ENCODE assay signal across 2 cellular contexts in the genomic region with DNA sequence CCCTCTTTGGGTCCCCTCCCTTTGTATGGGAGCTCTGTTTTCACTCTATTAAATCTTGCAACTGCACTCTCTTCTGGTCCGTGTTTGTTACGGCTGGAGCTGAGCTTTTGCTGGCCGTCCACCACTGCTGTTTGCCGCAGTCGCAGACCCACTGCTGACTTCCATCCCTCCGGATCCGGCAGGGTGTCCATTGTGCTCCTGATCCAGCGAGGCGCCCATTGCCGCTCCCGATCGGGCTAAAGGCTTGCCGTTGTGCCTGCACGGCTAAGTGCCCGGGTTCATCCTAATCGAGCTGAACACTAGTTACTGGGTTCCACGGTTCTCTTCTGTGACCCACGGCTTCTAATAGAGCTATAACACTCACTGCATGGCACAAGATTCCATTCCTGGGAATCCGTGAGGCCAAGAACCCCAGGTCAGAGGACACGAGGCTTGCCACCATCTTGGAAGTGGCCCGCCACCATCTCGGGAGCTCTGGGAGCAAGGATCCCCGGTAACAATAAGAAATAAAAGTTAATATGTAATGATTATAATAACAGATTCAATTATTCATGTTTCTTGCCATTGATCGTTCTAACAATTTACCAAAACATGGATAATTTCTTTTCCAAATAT. TPM values are rescaled to one million over a fixed set of nuclear protein-coding genes. Genes with fewer than 3 reads are reported as not detected.
"Had no signal": no experiment of that assay in that cellular context is flagged by ENCODE, and none has a peak within 500 bp of the region (broad histone marks: within the 10 kb centered on the region; RNA-seq: fewer than 3 reads in every experiment).

No MANE protein-coding gene starts in this region.

RNA-seq across cellular contexts. Expression of a gene that starts 19.7 kb away (rescaled TPM):
- total RNA-seq: naive thymus-derived CD8-positive, alpha-beta T cell; natural killer cell treated with Interleukin-12 subunit alpha and Interleukin-12 subunit beta and Interleukin-15 and Interleukin-18, amount 100 ng/mL, for 72 hours had no signal
- polyA plus RNA-seq: naive thymus-derived CD8-positive, alpha-beta T cell had no signal
